In genomic region chr7:26461508-26461907, GRCh38 we compare ENCODE assay signal across 20 cellular contexts.
"Had no signal": no experiment of that assay in that cellular context is flagged by ENCODE, and none has a peak within 500 bp of the region (broad histone marks: within the 10 kb centered on the region; RNA-seq: fewer than 3 reads in every experiment).

No MANE protein-coding gene starts in this region.

- H3K4me3 Mint-ChIP-seq: activated CD4-positive, alpha-beta T cell treated with anti-CD3 and anti-CD28 coated beads for 36 hours; activated CD8-positive, alpha-beta T cell treated with anti-CD3 and anti-CD28 coated beads for 36 hours; activated naive CD8-positive, alpha-beta T cell treated with anti-CD3 and anti-CD28 coated beads, Interleukin-2, amount 10 ng/mL, durations not matched to agents 7 days and 5 days had no signal

- H3K27ac Mint-ChIP-seq: activated CD4-positive, alpha-beta T cell treated with anti-CD3 and anti-CD28 coated beads for 36 hours; activated CD8-positive, alpha-beta T cell treated with anti-CD3 and anti-CD28 coated beads for 36 hours; activated naive CD8-positive, alpha-beta T cell treated with anti-CD3 and anti-CD28 coated beads, Interleukin-2, amount 10 ng/mL, durations not matched to agents 7 days and 5 days had no signal

- DNase-seq: activated CD4-positive, alpha-beta T cell treated with anti-CD3 and anti-CD28 coated beads for 36 hours; activated CD4-positive, alpha-beta T cell treated with anti-CD3 and anti-CD28 coated beads, Interleukin-2, amount 50 U/mL, for 1 hour; activated CD8-positive, alpha-beta memory T cell treated with anti-CD3 and anti-CD28 coated beads, Interleukin-2, amount 50 U/mL, for 48 hours; activated CD8-positive, alpha-beta T cell treated with anti-CD3 and anti-CD28 coated beads for 36 hours; activated naive CD4-positive, alpha-beta T cell treated with anti-CD3 and anti-CD28 coated beads, Interleukin-2, amount 50 U/mL, for 16 hours; activated naive CD8-positive, alpha-beta T cell treated with anti-CD3 and anti-CD28 coated beads, Interleukin-2, amount 10 ng/mL, durations not matched to agents 7 days and 5 days; activated T-cell treated with anti-CD3 and anti-CD28 coated beads, Interleukin-2, amount 50 U/mL, for 1 hour; adrenal gland; anterior cingulate cortex; Karpas-422; MM.1S; NCI-H1105; NCI-H1436; NCI-H187; NCI-H2081; NCI-H446; NCI-H524; SIG-M5; T-helper 1 cell; WERI-Rb-1 had no signal

- H3K36me3 Mint-ChIP-seq: activated naive CD8-positive, alpha-beta T cell treated with anti-CD3 and anti-CD28 coated beads, Interleukin-2, amount 10 ng/mL, durations not matched to agents 7 days and 5 days had no signal

- H3K4me1 Mint-ChIP-seq: activated CD4-positive, alpha-beta T cell treated with anti-CD3 and anti-CD28 coated beads for 36 hours; activated naive CD8-positive, alpha-beta T cell treated with anti-CD3 and anti-CD28 coated beads, Interleukin-2, amount 10 ng/mL, durations not matched to agents 7 days and 5 days had no signal

- H3K9me3 Mint-ChIP-seq: activated CD8-positive, alpha-beta T cell treated with anti-CD3 and anti-CD28 coated beads for 36 hours; activated naive CD8-positive, alpha-beta T cell treated with anti-CD3 and anti-CD28 coated beads, Interleukin-2, amount 10 ng/mL, durations not matched to agents 7 days and 5 days had no signal

- ATAC-seq: activated CD4-positive, alpha-beta T cell treated with anti-CD3 and anti-CD28 coated beads for 36 hours; activated CD8-positive, alpha-beta T cell treated with anti-CD3 and anti-CD28 coated beads for 36 hours had no signal
